ENCODE assay signal across 15 cellular contexts in genomic region chr20:52049001-52049731, GRCh38.
DNase-seq lines count a peak whose midpoint lies in the region; ATAC-seq and TF ChIP-seq lines count a peak whose summit lies in the region.
"Had no signal": no experiment of that assay in that cellular context is flagged by ENCODE, and none has a peak within 500 bp of the region (broad histone marks: within the 10 kb centered on the region; RNA-seq: fewer than 3 reads in every experiment).

No MANE protein-coding gene starts in this region.

- no peaks in the 10 kb centered on the region for H3K36me3 ChIP-seq in HAP-1 (replicated peaks)
- no peaks in the 10 kb centered on the region for H3K36me3 ChIP-seq in iPS-15b (ENCODE audit: control insufficient read depth, insufficient read depth, low read length)
- H3K36me3 ChIP-seq in smooth muscle cell (ENCODE audit: low read depth): no peaks in the 10 kb centered on the region
- H3K36me3 ChIP-seq: MG63, pancreas had no signal

- no peak for TF ChIP-seq CTCF in smooth muscle cell (IDR thresholded peaks at IDR 0.05; ENCODE audit: borderline replicate concordance, insufficient read depth, poor library complexity, severe bottlenecking)

- H3K27me3 Mint-ChIP-seq in activated naive CD8-positive, alpha-beta T cell treated with anti-CD3 and anti-CD28 coated beads, Interleukin-2, amount 50 U/mL, for 24 hours: peaks cover 8% of the 10 kb centered on the region

- H3K27me3 ChIP-seq in HAP-1 (ENCODE audit: low read depth) (no peaks in the 10 kb centered on the region), iPS-15b (ENCODE audit: control insufficient read depth, insufficient read depth, low read length) (no peaks in the 10 kb centered on the region), smooth muscle cell (ENCODE audit: low read depth) (no peaks in the 10 kb centered on the region)
- H3K27me3 ChIP-seq: MG63, pancreas had no signal

- in situ Hi-C loops in HAP-1 (cut with MboI; ENCODE audit: low sequenced_read_pairs): no loop called here

- H3K4me3 ChIP-seq in HAP-1 (no peak overlapping the region), iPS-15b (ENCODE audit: low read depth, low read length) (peak overlapping the region; percentile 30), smooth muscle cell (no peak overlapping the region)
- H3K4me3 ChIP-seq: MG63, pancreas had no signal

- peaks cover 13% of the 10 kb centered on the region for H3F3A ChIP-seq in smooth muscle cell (ENCODE audit: low read depth)

- peak overlapping the region; percentile 78 for H3K4me2 ChIP-seq in smooth muscle cell

- H3K27ac ChIP-seq in smooth muscle cell (ENCODE audit: low read depth): peak overlapping the region; percentile 37
- H3K27ac ChIP-seq: pancreas had no signal

- DNase-seq in HAP-1 (ENCODE audit: low spot score in 2 of 2) (peak; percentile 44 to 52), smooth muscle cell (lab: John Stamatoyannopoulos, UW; ENCODE audit: unreplicated experiment) (no peak), pons (ENCODE audit: low spot score) (no peak)
- DNase-seq in activated naive CD8-positive, alpha-beta T cell treated with anti-CD3 and anti-CD28 coated beads, Interleukin-2, amount 50 U/mL, for 24 hours: no peak
- DNase-seq: activated CD4-positive, alpha-beta T cell treated with anti-CD3 and anti-CD28 coated beads, Interleukin-2, amount 50 U/mL, for 48 hours; activated naive CD4-positive, alpha-beta T cell treated with anti-CD3 and anti-CD28 coated beads, Interleukin-2, amount 50 U/mL, for 16 hours; MG63; NCI-H774; pancreas; stimulated activated CD4-positive, alpha-beta T cell treated with anti-CD3 and anti-CD28 coated beads, Interleukin-4, amount 100 ng/mL, for 4 hours; substantia nigra; SW 1271 had no signal

- peak overlapping the region; percentile 56 for H2AFZ ChIP-seq in smooth muscle cell (ENCODE audit: low read depth)

- WGBS in smooth muscle cell (ENCODE audit: low lambda C conversion rate): 6% methylated on average over 7 of the region's 7 CpGs

- H3K9ac ChIP-seq in iPS-15b (ENCODE audit: low read depth, low read length): no peak overlapping the region
- no peak overlapping the region for H3K9ac ChIP-seq in smooth muscle cell (ENCODE audit: low read depth)

- peaks cover 4% of the 10 kb centered on the region for H3K9me3 Mint-ChIP-seq in activated naive CD8-positive, alpha-beta T cell treated with anti-CD3 and anti-CD28 coated beads, Interleukin-2, amount 50 U/mL, for 24 hours

- H3K79me2 ChIP-seq in smooth muscle cell (ENCODE audit: low read depth): no peaks in the 10 kb centered on the region

- H3K4me1 ChIP-seq in HAP-1: peaks cover 33% of the 10 kb centered on the region
- H3K4me1 ChIP-seq in iPS-15b (ENCODE audit: control insufficient read depth, insufficient read depth, low read length): peaks cover 22% of the 10 kb centered on the region
- peaks cover 33% of the 10 kb centered on the region for H3K4me1 ChIP-seq in smooth muscle cell (ENCODE audit: low read depth)
- H3K4me1 ChIP-seq: pancreas had no signal

- H3K27ac Mint-ChIP-seq in activated naive CD8-positive, alpha-beta T cell treated with anti-CD3 and anti-CD28 coated beads, Interleukin-2, amount 50 U/mL, for 24 hours: peak overlapping the region; percentile 93

- H3K4me1 Mint-ChIP-seq in activated naive CD8-positive, alpha-beta T cell treated with anti-CD3 and anti-CD28 coated beads, Interleukin-2, amount 50 U/mL, for 24 hours: peaks cover 47% of the 10 kb centered on the region

- no peaks in the 10 kb centered on the region for H3K9me3 ChIP-seq in HAP-1
- no peaks in the 10 kb centered on the region for H3K9me3 ChIP-seq in iPS-15b (ENCODE audit: control insufficient read depth, insufficient read depth, low read length)
- H3K9me3 ChIP-seq in smooth muscle cell (replicated peaks; ENCODE audit: low read depth): no peaks in the 10 kb centered on the region
- H3K9me3 ChIP-seq: MG63, pancreas had no signal

- H3K36me3 Mint-ChIP-seq in activated naive CD8-positive, alpha-beta T cell treated with anti-CD3 and anti-CD28 coated beads, Interleukin-2, amount 50 U/mL, for 24 hours (ENCODE audit: low read depth): no peaks in the 10 kb centered on the region

- no peak overlapping the region for H3K4me3 Mint-ChIP-seq in activated naive CD8-positive, alpha-beta T cell treated with anti-CD3 and anti-CD28 coated beads, Interleukin-2, amount 50 U/mL, for 24 hours

- H4K20me1 ChIP-seq in smooth muscle cell (ENCODE audit: low read depth): no peaks in the 10 kb centered on the region

- no peak for ATAC-seq in activated naive CD8-positive, alpha-beta T cell treated with anti-CD3 and anti-CD28 coated beads, Interleukin-2, amount 50 U/mL, for 24 hours
- no peak for ATAC-seq in HG02588 (IDR thresholded peaks at IDR 0.05; ENCODE audit: unreplicated experiment)
- no peak for ATAC-seq in HG02885 (IDR thresholded peaks at IDR 0.05; ENCODE audit: poor library complexity, unreplicated experiment)
- ATAC-seq: pancreas had no signal

Comparison
In these comparisons a context has a peak if more than half of its experiments do, and no peak if none do; other contexts are left out.
1. DNase-seq: peak in HAP-1 (2 of 2); none in activated naive CD8-positive, alpha-beta T cell treated with anti-CD3 and anti-CD28 coated beads, Interleukin-2, amount 50 U/mL, for 24 hours (single experiment), smooth muscle cell (single experiment) and pons (single experiment).